1 cellular context compared by ENCODE assay signal in the genomic region with DNA sequence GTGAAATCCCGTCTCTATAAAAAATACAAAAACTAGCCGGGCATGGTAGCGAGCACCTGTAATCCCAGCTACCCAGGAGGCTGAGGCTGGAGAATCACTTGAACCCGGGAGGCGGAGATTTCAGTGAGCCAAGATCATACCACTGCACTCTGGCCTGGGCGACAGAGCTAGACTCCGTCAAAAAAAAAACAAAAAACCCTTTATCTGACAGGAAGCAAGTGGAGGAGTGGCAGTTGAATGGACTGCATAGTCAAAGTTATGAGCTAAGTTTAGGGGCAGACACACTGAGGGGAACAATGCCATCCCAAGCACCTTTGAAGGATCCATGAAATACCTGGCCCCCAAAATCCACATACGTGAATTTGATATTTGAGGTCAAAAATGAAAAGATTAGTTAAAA.
A peak's percentile ranks its signal among the peaks of the same experiment; 100 is the strongest.
TF ChIP-seq lines count a peak whose summit lies in the region.

No MANE protein-coding gene starts in this region.

TF ChIP-seq in HepG2, 621 proteins besides CTCF, POLR2A, EP300 and RAD21 (continued from another document):
- TF ChIP-seq ZNF441 (CRISPR knock-in tag; IDR thresholded peaks at IDR 0.05; ENCODE audit: borderline replicate concordance), result 0 out of 2 replicates have a peak, but pooled peaks have one; percentile 45
